ENCODE assay signal across 27 cellular contexts in the genomic region with DNA sequence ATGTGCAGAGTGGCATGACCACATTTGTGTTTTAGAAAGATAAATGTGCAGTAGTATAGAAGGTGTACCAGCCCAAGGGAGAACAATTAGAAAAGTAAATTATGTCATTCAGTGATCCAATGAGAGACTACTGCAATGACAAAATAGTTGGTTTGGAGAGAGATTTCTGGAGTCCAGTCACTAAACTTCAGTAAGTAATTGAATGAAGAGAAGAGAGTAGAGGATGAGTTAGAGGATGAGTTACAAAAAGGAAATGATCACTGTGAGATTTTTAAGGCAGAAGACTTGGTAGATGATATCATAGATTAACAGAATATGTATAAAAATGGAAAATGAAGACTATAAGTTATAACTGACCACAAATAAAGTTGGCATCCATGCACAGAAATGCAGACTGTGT. TPM values are rescaled to one million over a fixed set of nuclear protein-coding genes. Genes with fewer than 3 reads are reported as not detected.
"Had no signal": no experiment of that assay in that cellular context is flagged by ENCODE, and none has a peak within 500 bp of the region (broad histone marks: within the 10 kb centered on the region; RNA-seq: fewer than 3 reads in every experiment).

No MANE protein-coding gene starts in this region.

- H3K27me3 ChIP-seq: thyroid gland, uterus had no signal

- H3K4me1 ChIP-seq: left ventricle myocardium inferior, lower lobe of right lung, suprapubic skin, thyroid gland, uterus had no signal

- H3K9me3 ChIP-seq: left ventricle myocardium inferior, lower lobe of right lung, neutrophil, spleen, suprapubic skin, thyroid gland, uterus had no signal

- H3K9me3 Mint-ChIP-seq: naive B cell, type B pancreatic cell had no signal

- ATAC-seq: left cardiac atrium, lower lobe of right lung, sciatic nerve had no signal

- DNase-seq: cortex of kidney; dorsolateral prefrontal cortex; effector CD8-positive, alpha-beta T cell; foreskin melanocyte; head of caudate nucleus; kidney; left cardiac atrium; left ventricle myocardium inferior; lower lobe of right lung; mesenchymal stem cell; midbrain; naive B cell; posterior cingulate gyrus; spleen; stimulated activated CD4-positive, alpha-beta T cell treated with anti-CD3 and anti-CD28 coated beads, Interleukin-15, amount 100 ng/mL, for 24 hours; stimulated activated CD4-positive, alpha-beta T cell treated with anti-CD3 and anti-CD28 coated beads, Interleukin-1b, Interleukin-23, amount 100 ng/mL, for 48 hours; stimulated activated CD4-positive, alpha-beta T cell treated with anti-CD3 and anti-CD28 coated beads, Interleukin-4, amount 100 ng/mL, for 24 hours; thyroid gland; uterus had no signal

- H3K27ac Mint-ChIP-seq: type B pancreatic cell had no signal

- H3K4me3 ChIP-seq: dorsolateral prefrontal cortex, hepatocyte, left ventricle myocardium inferior, lower lobe of right lung, spleen, suprapubic skin, thyroid gland, uterus had no signal

- H3K27me3 Mint-ChIP-seq: naive B cell had no signal

- H3K4me3 Mint-ChIP-seq: type B pancreatic cell had no signal

- H3K36me3 ChIP-seq: left ventricle myocardium inferior, lower lobe of right lung, neutrophil, suprapubic skin, thyroid gland, uterus had no signal

- H3K27ac ChIP-seq: dorsolateral prefrontal cortex, hepatocyte, left ventricle myocardium inferior, lower lobe of right lung, neutrophil, spleen, suprapubic skin, thyroid gland, uterus had no signal

- H3K36me3 Mint-ChIP-seq: type B pancreatic cell had no signal

RNA-seq across cellular contexts. Expression of a gene that starts 8.4 kb away (rescaled TPM):
- total RNA-seq: left cardiac atrium, left ventricle myocardium inferior, osteocyte, pulmonary artery endothelial cell, skeletal muscle tissue, suprapubic skin had no signal

RNA-seq across cellular contexts. Expression of a gene that starts 33.4 kb away (rescaled TPM):
- total RNA-seq: osteocyte, pulmonary artery endothelial cell had no signal
